ENCODE assay signal across 8 cellular contexts in the genomic region with DNA sequence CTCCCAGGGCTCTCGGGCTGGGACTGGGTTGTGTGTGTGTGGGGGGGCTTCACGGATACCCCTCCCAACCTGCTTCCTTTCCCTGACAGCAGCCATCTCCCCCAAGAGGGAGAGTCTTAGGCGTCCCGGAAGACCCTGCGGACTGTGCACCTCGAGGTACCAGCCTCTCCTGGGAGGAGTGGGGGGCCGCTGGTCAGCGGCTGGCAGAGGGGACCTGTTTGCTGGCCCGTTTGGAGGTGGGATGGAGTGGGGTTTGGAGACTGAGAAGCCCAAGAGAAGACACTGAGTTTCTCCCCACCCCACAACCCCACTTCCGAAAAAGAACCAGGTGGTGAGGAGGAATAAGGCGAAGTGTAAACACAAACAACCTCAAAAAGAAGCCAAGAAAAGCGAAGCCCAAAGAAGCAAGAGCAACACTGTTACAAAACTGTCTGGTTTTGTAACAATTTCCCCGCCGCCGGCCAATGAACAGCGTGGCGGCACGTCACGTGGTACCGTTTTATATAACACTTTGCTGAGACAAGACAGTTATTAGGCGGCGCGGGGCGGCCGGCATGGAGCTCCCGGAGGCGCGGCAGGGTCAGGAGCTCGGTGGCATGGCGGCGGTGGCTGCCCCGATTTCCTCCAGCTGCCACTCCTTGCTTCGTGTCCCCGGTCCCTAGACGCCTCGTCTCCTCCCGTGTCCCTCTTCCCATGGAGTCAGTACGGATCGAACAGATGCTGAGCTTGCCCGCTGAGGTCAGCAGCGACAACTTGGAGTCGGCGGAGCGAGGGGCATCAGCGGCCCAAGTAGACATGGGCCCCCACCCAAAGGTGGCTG. TPM values are rescaled to one million over a fixed set of nuclear protein-coding genes. Genes with fewer than 3 reads are reported as not detected.
DNase-seq lines count a peak whose midpoint lies in the region; ATAC-seq and TF ChIP-seq lines count a peak whose summit lies in the region.

A gene (plus strand): TSS at position 531 of the 820 bp plus-strand sequence. CDS start 163 bp downstream, at position 694.

- H3K4me3 ChIP-seq in dorsolateral prefrontal cortex (peak within 1 kb of the TSS; percentile 25 to 73 (median 58)), lower lobe of right lung (peak within 1 kb of the TSS; percentile 66)

- TF ChIP-seq CTCF in dorsolateral prefrontal cortex (IDR thresholded peaks at IDR 0.05 in 54 of 56, conservative IDR thresholded peaks at IDR 0.05 in 2 of 56; ENCODE audit: low read depth in 1 of 56, partially characterized antibody in 56 of 56): peak in 1 of 56 donors; percentile 16
- TF ChIP-seq CTCF in lower lobe of right lung (IDR thresholded peaks at IDR 0.05): no peak

- intact Hi-C loops in dorsolateral prefrontal cortex (cut with DNase I): loop anchor here (10.0 kb wide), 2 partner anchors 119 to 129 kb away; no protein-coding TSS in a partner anchor
- intact Hi-C loops in lower lobe of right lung (cut with DNase I): no loop called here

- peaks cover 0 to 71% (median 16%) of the 10 kb centered on the region in 45 donors for H3K27me3 ChIP-seq in dorsolateral prefrontal cortex
- H3K27me3 ChIP-seq in lower lobe of right lung (ENCODE audit: low read depth): peaks cover 9% of the 10 kb centered on the region

- H3K27ac ChIP-seq in dorsolateral prefrontal cortex (peak within 1 kb of the TSS in 20 of 59 donors; percentile 10 to 74 (median 37)), lower lobe of right lung (peak within 1 kb of the TSS; percentile 87)

- in situ Hi-C loops in KBM-7 (cut with MboI; ENCODE audit: low pct_unique_long_range_greater_than_20kb, low sequenced_read_pairs): no loop called here

- peak; percentile 73 to 74 for ATAC-seq in lower lobe of right lung

- H3K4me1 ChIP-seq in lower lobe of right lung: peaks cover 7% of the 10 kb centered on the region

- DNase-seq in GF-D8 (lab: John Stamatoyannopoulos, UW) (peak; percentile 51), NCI-H1105 treated with DMSO at 0.1 percent for 48 hours (lab: John Stamatoyannopoulos, UW) (peak; percentile 30), dorsolateral prefrontal cortex (peak; percentile 54 to 79 (median 69)), lower lobe of right lung (peak; percentile 88), GM19240 (ENCODE audit: insufficient read length, low spot score) (no peak), KBM-7 (no peak)
- peak; percentile 51 to 63 for DNase-seq in activated CD4-positive, alpha-beta T cell treated with anti-CD3 and anti-CD28 coated beads, Interleukin-2, amount 50 U/mL, for 48 hours
- peak; percentile 65 for DNase-seq in stimulated activated CD4-positive, alpha-beta T cell treated with anti-CD3 and anti-CD28 coated beads, Interleukin-4, amount 100 ng/mL, for 1 hour

- no peaks in the 10 kb centered on the region for H3K36me3 ChIP-seq in lower lobe of right lung

- no peaks in the 10 kb centered on the region for H3K9me3 ChIP-seq in lower lobe of right lung

RNA-seq across cellular contexts. Expression of the gene that starts here (rescaled TPM):
- 10 to 100 TPM in 20 of 120 experiments, 1 to 10 TPM in 100; 2.8 to 18.1 (median 6.8) TPM for total RNA-seq in dorsolateral prefrontal cortex
- total RNA-seq in lower lobe of right lung: 27.6 TPM

Comparison
In these comparisons a context has a peak if more than half of its experiments do, and no peak if none do; other contexts are left out.
1. DNase-seq: peak in GF-D8 (single experiment), NCI-H1105 treated with DMSO at 0.1 percent for 48 hours (single experiment), activated CD4-positive, alpha-beta T cell treated with anti-CD3 and anti-CD28 coated beads, Interleukin-2, amount 50 U/mL, for 48 hours (2 of 2), dorsolateral prefrontal cortex (10 of 10), lower lobe of right lung (single experiment) and stimulated activated CD4-positive, alpha-beta T cell treated with anti-CD3 and anti-CD28 coated beads, Interleukin-4, amount 100 ng/mL, for 1 hour (single experiment); none in GM19240 (single experiment) and KBM-7 (single experiment).